ENCODE assay signal across 31 cellular contexts in genomic region chr17:41335747-41336146, GRCh38. TPM values are rescaled to one million over a fixed set of nuclear protein-coding genes. Genes with fewer than 3 reads are reported as not detected.
"Had no signal": no experiment of that assay in that cellular context is flagged by ENCODE, and none has a peak within 500 bp of the region (broad histone marks: within the 10 kb centered on the region; RNA-seq: fewer than 3 reads in every experiment).

No MANE protein-coding gene starts in this region.

- FAIRE-seq: endothelial cell of umbilical vein, frontal cortex, TTC549 had no signal

- H3K36me3 Mint-ChIP-seq: immature natural killer cell, natural killer cell had no signal

- H3K4me3 Mint-ChIP-seq: natural killer cell; stimulated activated naive CD8-positive, alpha-beta T cell treated with anti-CD3 and anti-CD28 coated beads, Interleukin-15, Interleukin-2, amounts not matched to agents 100 ng/mL and 50 ng/mL, for 24 hours had no signal

- H2AFZ ChIP-seq: hepatocyte had no signal

- H3K9me3 Mint-ChIP-seq: immature natural killer cell; natural killer cell; stimulated activated naive CD8-positive, alpha-beta T cell treated with anti-CD3 and anti-CD28 coated beads, Interleukin-15, Interleukin-2, amounts not matched to agents 100 ng/mL and 50 ng/mL, for 24 hours had no signal

- H3K27ac ChIP-seq: body of pancreas, hepatocyte, lower lobe of right lung, ovary, psoas muscle, thyroid gland, upper lobe of right lung, WERI-Rb-1 had no signal

- H3K27ac Mint-ChIP-seq: stimulated activated naive CD8-positive, alpha-beta T cell treated with anti-CD3 and anti-CD28 coated beads, Interleukin-15, Interleukin-2, amounts not matched to agents 100 ng/mL and 50 ng/mL, for 24 hours had no signal

- H3K27me3 Mint-ChIP-seq: stimulated activated naive CD8-positive, alpha-beta T cell treated with anti-CD3 and anti-CD28 coated beads, Interleukin-15, Interleukin-2, amounts not matched to agents 100 ng/mL and 50 ng/mL, for 24 hours had no signal

- H3K9me3 ChIP-seq: body of pancreas, lower lobe of right lung, ovary, psoas muscle, thyroid gland, upper lobe of right lung had no signal

- H3K4me3 ChIP-seq: body of pancreas, hepatocyte, lower lobe of right lung, ovary, psoas muscle, thyroid gland, upper lobe of right lung had no signal

- H3K36me3 ChIP-seq: lower lobe of right lung, ovary, thyroid gland, upper lobe of right lung, WERI-Rb-1 had no signal

- DNase-seq: activated CD8-positive, alpha-beta memory T cell treated with anti-CD3 and anti-CD28 coated beads, Interleukin-2, amount 50 U/mL, for 48 hours; activated effector memory CD4-positive, alpha-beta T cell treated with anti-CD3 and anti-CD28 coated beads, Interleukin-2, amount 50 U/mL, for 16 hours; activated naive CD4-positive, alpha-beta T cell treated with anti-CD3 and anti-CD28 coated beads, Interleukin-2, amount 50 U/mL, for 16 hours; activated T-cell treated with anti-CD3 and anti-CD28 coated beads, Interleukin-2, amount 50 U/mL, for 48 hours; anterior cingulate cortex; body of pancreas; dermis blood vessel endothelial cell; effector CD8-positive, alpha-beta T cell; glutamatergic neuron; lower lobe of right lung; natural killer cell; ovary; psoas muscle; right cardiac atrium; stimulated activated CD4-positive, alpha-beta T cell treated with anti-CD3 and anti-CD28 coated beads, Interleukin-4, amount 100 ng/mL, for 24 hours; substantia nigra; thyroid gland; upper lobe of right lung; WERI-Rb-1 had no signal

- H3K4me2 ChIP-seq: hepatocyte had no signal

- H3K27me3 ChIP-seq: body of pancreas, hepatocyte, ovary, thyroid gland, upper lobe of right lung had no signal

- ATAC-seq: body of pancreas, esophagus mucosa, left lobe of liver, lower lobe of right lung, psoas muscle, right cardiac atrium, upper lobe of right lung had no signal

- H3K4me1 ChIP-seq: psoas muscle, thyroid gland had no signal

- H3K79me2 ChIP-seq: hepatocyte had no signal

RNA-seq across cellular contexts. Expression of gene KRT33A, which starts 14.9 kb away (rescaled TPM):
- total RNA-seq: body of pancreas; cardiac septum; dermis blood vessel endothelial cell; endothelial cell of umbilical vein; frontal cortex; hepatocyte; kidney epithelial cell; left lobe of liver; lower lobe of right lung; natural killer cell; ovary; psoas muscle; right cardiac atrium; SK-MEL-5; T-helper 2 cell treated with Interferon-gamma antibody and Interleukin-4, amounts not matched to agents 100 ng/mL and 5 ng/mL, for 36 hours; thyroid gland; upper lobe of right lung had no signal
- polyA plus RNA-seq: endothelial cell of umbilical vein, hepatocyte, immature natural killer cell, ovary, psoas muscle, right cardiac atrium had no signal

RNA-seq across cellular contexts. Expression of gene KRTAP17-1, which starts 20.2 kb away (rescaled TPM):
- total RNA-seq: body of pancreas; cardiac septum; dermis blood vessel endothelial cell; endothelial cell of umbilical vein; esophagus mucosa; frontal cortex; hepatocyte; kidney epithelial cell; left lobe of liver; lower lobe of right lung; natural killer cell; ovary; psoas muscle; right cardiac atrium; SK-MEL-5; T-helper 2 cell treated with Interferon-gamma antibody and Interleukin-4, amounts not matched to agents 100 ng/mL and 5 ng/mL, for 36 hours; thyroid gland; upper lobe of right lung had no signal
- polyA plus RNA-seq: endothelial cell of umbilical vein, immature natural killer cell, ovary, psoas muscle, right cardiac atrium had no signal

RNA-seq across cellular contexts. Expression of gene KRTAP16-1, which starts 26.6 kb away (rescaled TPM):
- total RNA-seq: body of pancreas; cardiac septum; dermis blood vessel endothelial cell; endothelial cell of umbilical vein; esophagus mucosa; frontal cortex; hepatocyte; kidney epithelial cell; left lobe of liver; lower lobe of right lung; ovary; psoas muscle; right cardiac atrium; SK-MEL-5; T-helper 2 cell treated with Interferon-gamma antibody and Interleukin-4, amounts not matched to agents 100 ng/mL and 5 ng/mL, for 36 hours; thyroid gland; upper lobe of right lung had no signal
- polyA plus RNA-seq: endothelial cell of umbilical vein, hepatocyte, ovary, psoas muscle, right cardiac atrium had no signal

RNA-seq across cellular contexts. Expression of gene KRTAP29-1, which starts 33.1 kb away (rescaled TPM):
- total RNA-seq: body of pancreas; cardiac septum; dermis blood vessel endothelial cell; endothelial cell of umbilical vein; esophagus mucosa; frontal cortex; hepatocyte; kidney epithelial cell; left lobe of liver; lower lobe of right lung; natural killer cell; ovary; psoas muscle; right cardiac atrium; SK-MEL-5; T-helper 2 cell treated with Interferon-gamma antibody and Interleukin-4, amounts not matched to agents 100 ng/mL and 5 ng/mL, for 36 hours; thyroid gland; upper lobe of right lung had no signal
- polyA plus RNA-seq: endothelial cell of umbilical vein, hepatocyte, immature natural killer cell, ovary, psoas muscle, right cardiac atrium had no signal

RNA-seq across cellular contexts. Expression of gene KRT33B, which starts 33.9 kb away (rescaled TPM):
- total RNA-seq: body of pancreas; cardiac septum; dermis blood vessel endothelial cell; endothelial cell of umbilical vein; esophagus mucosa; frontal cortex; hepatocyte; left lobe of liver; lower lobe of right lung; natural killer cell; ovary; psoas muscle; right cardiac atrium; SK-MEL-5; T-helper 2 cell treated with Interferon-gamma antibody and Interleukin-4, amounts not matched to agents 100 ng/mL and 5 ng/mL, for 36 hours; thyroid gland; upper lobe of right lung had no signal
- polyA plus RNA-seq: endothelial cell of umbilical vein, immature natural killer cell, ovary, psoas muscle, right cardiac atrium had no signal
